Comparison of ENCODE assay signal across 14 cellular contexts in genomic region chr5:98308960-98309359, GRCh38.
DNase-seq lines count a peak whose midpoint lies in the region; TF ChIP-seq lines count a peak whose summit lies in the region.
"Had no signal": no experiment of that assay in that cellular context is flagged by ENCODE, and none has a peak within 500 bp of the region (broad histone marks: within the 10 kb centered on the region; RNA-seq: fewer than 3 reads in every experiment).

No MANE protein-coding gene starts in this region.

- no peak for TF ChIP-seq CTCF in Calu3 (IDR thresholded peaks at IDR 0.05; ENCODE audit: unreplicated experiment)
- no peak for TF ChIP-seq CTCF in PC-9 (conservative IDR thresholded peaks at IDR 0.05)

- H3K4me3 Mint-ChIP-seq in Calu3 (ENCODE audit: low read depth, unreplicated experiment), result no peak overlapping the region
- H3K4me3 Mint-ChIP-seq: type B pancreatic cell had no signal

- H3K9me3 ChIP-seq in PC-9 (ENCODE audit: insufficient read depth, low read depth) (peaks cover 7% of the 10 kb centered on the region; the same call in 1 of the 2 replicates), Karpas-422 (ENCODE audit: low read length) (no peaks in the 10 kb centered on the region)
- H3K9me3 ChIP-seq: ovary had no signal

- H3K4me1 ChIP-seq in PC-9 (replicated peaks; ENCODE audit: insufficient read depth), result peaks cover 30% of the 10 kb centered on the region
- H3K4me1 ChIP-seq in Karpas-422 (ENCODE audit: low read length), result no peaks in the 10 kb centered on the region

- no peak overlapping the region for H3K9ac ChIP-seq in Karpas-422 (ENCODE audit: low read length)

- H3K4me2 ChIP-seq in PC-9 (peak overlapping the region; percentile 71), Karpas-422 (ENCODE audit: low read depth, low read length, poor library complexity, severe bottlenecking) (no peak overlapping the region)

- intact Hi-C loops in Calu3 (cut with micrococcal nuclease; ENCODE audit: unreplicated experiment) (no loop called here), PC-9 (cut with micrococcal nuclease; ENCODE audit: unreplicated experiment) (no loop called here)

- CTCF ChIA-PET in Calu3 (lab: Charles Lee) (no interaction called here), PC-9 (lab: Charles Lee) (no interaction called here)

- H3K27ac Mint-ChIP-seq in Calu3 (ENCODE audit: unreplicated experiment), result peak overlapping the region; percentile 86

- 0 out of 2 replicates have a peak overlapping the region, but pooled peaks have one; percentile 71 for H2AFZ ChIP-seq in PC-9
- no peak overlapping the region for H2AFZ ChIP-seq in Karpas-422 (ENCODE audit: low read length)

- H3K79me2 ChIP-seq in PC-9 (ENCODE audit: low read depth), result no peaks in the 10 kb centered on the region
- no peaks in the 10 kb centered on the region for H3K79me2 ChIP-seq in Karpas-422 (ENCODE audit: low read length)

- H3F3A ChIP-seq in PC-9 (ENCODE audit: insufficient read depth, low read depth), result peaks cover 21% of the 10 kb centered on the region

- H4K20me1 ChIP-seq in PC-9 (ENCODE audit: insufficient read depth) (no peaks in the 10 kb centered on the region), Karpas-422 (ENCODE audit: insufficient read depth, low read depth, low read length) (no peaks in the 10 kb centered on the region)

- H3K4me1 Mint-ChIP-seq in Calu3 (ENCODE audit: low read depth, unreplicated experiment), result peaks cover 37% of the 10 kb centered on the region

- no peak for DNase-seq in Calu3
- DNase-seq in PC-9, result no peak
- DNase-seq in dermis microvascular lymphatic vessel endothelial cell (ENCODE audit: low read depth in 2 of 2), result peak; percentile 84 to 88
- DNase-seq in myocyte (ENCODE audit: low read depth), result peak; percentile 72
- no peak for DNase-seq in retina
- DNase-seq in dedifferentiated amniotic fluid mesenchymal stem cell (ENCODE audit: extremely low spot score), result no peak
- DNase-seq in Karpas-422, result no peak
- no peak for DNase-seq in NCI-H748 (lab: John Stamatoyannopoulos, UW; ENCODE audit: unreplicated experiment)
- DNase-seq: activated CD4-positive, alpha-beta T cell treated with anti-CD3 and anti-CD28 coated beads, Interleukin-2, amount 50 U/mL, for 1 hour; DMS153; NCI-H2171 treated with DMSO at 0.1 percent for 48 hours; ovary had no signal

- no peaks in the 10 kb centered on the region for H3K9me3 Mint-ChIP-seq in Calu3 (ENCODE audit: low read depth, unreplicated experiment)
- H3K9me3 Mint-ChIP-seq: activated T-helper 2 cell treated with anti-CD3 and anti-CD28 coated beads, Interferon-gamma antibody, Interleukin-2, Interleukin-4, amounts not matched to agents 10 μg/mL and 5 μg/mL and 100 μg/mL, durations not matched to agents 14 hours and 24 hours and 36 hours; type B pancreatic cell had no signal

- no peaks in the 10 kb centered on the region for H3K27me3 ChIP-seq in PC-9 (ENCODE audit: insufficient read depth, low read depth)
- no peaks in the 10 kb centered on the region for H3K27me3 ChIP-seq in Karpas-422 (ENCODE audit: low read length)
- H3K27me3 ChIP-seq: ovary had no signal

- H3K36me3 Mint-ChIP-seq in Calu3 (ENCODE audit: insufficient read depth, unreplicated experiment), result peaks cover 5% of the 10 kb centered on the region
- H3K36me3 Mint-ChIP-seq: type B pancreatic cell had no signal

- BruUV-seq in Calu3 (replicated peaks; lab: Mats Ljungman, UMichigan), result no TSS peak
- TSS peak; percentile 81 for BruUV-seq in PC-9 (replicated peaks; lab: Mats Ljungman, UMichigan)

- H3K36me3 ChIP-seq in PC-9 (ENCODE audit: low read depth) (no peaks in the 10 kb centered on the region), Karpas-422 (ENCODE audit: insufficient read depth, low read length) (no peaks in the 10 kb centered on the region)
- H3K36me3 ChIP-seq: ovary had no signal

- H3K9me2 ChIP-seq in PC-9 (ENCODE audit: insufficient read depth) (no peaks in the 10 kb centered on the region), Karpas-422 (replicated peaks; ENCODE audit: insufficient read depth, low read length) (no peaks in the 10 kb centered on the region)

- H3K27ac ChIP-seq in PC-9, result peak overlapping the region; percentile 84
- no peak overlapping the region for H3K27ac ChIP-seq in Karpas-422 (ENCODE audit: low read length)
- H3K27ac ChIP-seq: ovary had no signal

- H3K4me3 ChIP-seq in PC-9 (peak overlapping the region; percentile 40; the same call in 1 of the 2 replicates), Karpas-422 (ENCODE audit: low read length) (no peak overlapping the region)
- H3K4me3 ChIP-seq: ovary had no signal

- POLR2A ChIA-PET in PC-9 (lab: Charles Lee; ENCODE audit: unreplicated experiment), result no interaction called here

- no peaks in the 10 kb centered on the region for H3K27me3 Mint-ChIP-seq in Calu3 (ENCODE audit: unreplicated experiment)
- H3K27me3 Mint-ChIP-seq: type B pancreatic cell had no signal

Comparison
In these comparisons a context has a peak if more than half of its experiments do, and no peak if none do; other contexts are left out.
1. DNase-seq: peak in dermis microvascular lymphatic vessel endothelial cell (2 of 2) and myocyte (single experiment); none in Calu3 (single experiment), PC-9 (0 of 2), retina (single experiment), dedifferentiated amniotic fluid mesenchymal stem cell (single experiment), Karpas-422 (single experiment) and NCI-H748 (single experiment).